In genomic region chr14:50542941-50543418, GRCh38 we compare ENCODE assay signal across 8 cellular contexts. TPM values are rescaled to one million over a fixed set of nuclear protein-coding genes. Genes with fewer than 3 reads are reported as not detected.
DNase-seq lines count a peak whose midpoint lies in the region; ATAC-seq, FAIRE-seq and TF ChIP-seq lines count a peak whose summit lies in the region.

No MANE protein-coding gene starts in this region.

- no peak for TF ChIP-seq POLR2A in body of pancreas (IDR thresholded peaks at IDR 0.05)

- peak overlapping the region; percentile 3; the same call in 1 of the 2 replicates for H3K4me2 ChIP-seq in OCI-LY3 (ENCODE audit: low read length)

- H3K36me3 ChIP-seq in OCI-LY3 (replicated peaks; ENCODE audit: low read depth, low read length): no peaks in the 10 kb centered on the region
- no peaks in the 10 kb centered on the region for H3K36me3 ChIP-seq in body of pancreas (replicated peaks in 1 of 2; ENCODE audit: insufficient read depth in 1 of 2, low read depth in 2 of 2)
- no peaks in the 10 kb centered on the region for H3K36me3 ChIP-seq in thoracic aorta

- no peaks in the 10 kb centered on the region for H3K79me2 ChIP-seq in OCI-LY3 (ENCODE audit: low read length)

- DNase-seq in COLO668 (lab: John Stamatoyannopoulos, UW; ENCODE audit: unreplicated experiment) (peak; percentile 68), LHCN-M2 (ENCODE audit: low read depth) (peak; percentile 63), body of pancreas (peak; percentile 52 to 67 (median 57)), left colon (peak in 1 of 2 donors; percentile 48), thoracic aorta (ENCODE audit: low spot score) (no peak), RCC 7860 (ENCODE audit: low spot score) (no peak)

- H3K4me3 ChIP-seq in OCI-LY3 (ENCODE audit: low read length): no peak overlapping the region
- H3K4me3 ChIP-seq in body of pancreas: no peak overlapping the region
- H3K4me3 ChIP-seq in thoracic aorta: no peak overlapping the region

- intact Hi-C loops in body of pancreas (cut with DNase I) (no loop called here), left colon (cut with DNase I, micrococcal nuclease) (loop anchor here in 1 of 2 donors (5.0 kb wide), 1 partner anchor 234 kb away; no protein-coding TSS in a partner anchor)

- no peak overlapping the region for H2AFZ ChIP-seq in OCI-LY3 (ENCODE audit: low read depth, low read length)

- TF ChIP-seq CTCF in OCI-LY3 (IDR thresholded peaks at IDR 0.05; ENCODE audit: low read depth, low read length) (peak; percentile 75), body of pancreas (IDR thresholded peaks at IDR 0.05) (peak; percentile 29 to 67 (median 65)), thoracic aorta (IDR thresholded peaks at IDR 0.05) (peak; percentile 54)

- H3K4me1 ChIP-seq in OCI-LY3 (ENCODE audit: low read length) (peaks cover 4% of the 10 kb centered on the region; the same call in 1 of the 2 replicates), body of pancreas (peaks cover 35% of the 10 kb centered on the region), thoracic aorta (ENCODE audit: control insufficient read depth in 1 of 2, low read depth in 2 of 2) (no peaks in the 10 kb centered on the region)

- H3K9me3 ChIP-seq in OCI-LY3 (ENCODE audit: insufficient read depth, low read length) (no peaks in the 10 kb centered on the region), body of pancreas (no peaks in the 10 kb centered on the region), thoracic aorta (no peaks in the 10 kb centered on the region)

- H3K27me3 ChIP-seq in OCI-LY3 (ENCODE audit: low read depth, low read length) (no peaks in the 10 kb centered on the region), body of pancreas (no peaks in the 10 kb centered on the region), thoracic aorta (replicated peaks; ENCODE audit: insufficient read depth) (no peaks in the 10 kb centered on the region)

- ATAC-seq in GM18907 (IDR thresholded peaks at IDR 0.05; ENCODE audit: unreplicated experiment) (peak; percentile 63), body of pancreas (peak; percentile 54), left colon (peak; percentile 76), thoracic aorta (ENCODE audit: insufficient number of reproducible peaks, low FRiP score, low read depth) (no peak)

- no peak overlapping the region for H3K27ac ChIP-seq in OCI-LY3 (ENCODE audit: low read length)
- H3K27ac ChIP-seq in body of pancreas: no peak overlapping the region
- H3K27ac ChIP-seq in thoracic aorta: no peak overlapping the region

- no peaks in the 10 kb centered on the region for H4K20me1 ChIP-seq in OCI-LY3 (ENCODE audit: insufficient read depth, low read length)

- no peak overlapping the region for H3K9ac ChIP-seq in OCI-LY3 (ENCODE audit: low read length)

- no peak for FAIRE-seq in RCC 7860 (lab: Jason Lieb, UNC)

- WGBS in body of pancreas, 2 donors: 0 to 4% methylated on average over 2 of the region's 2 CpGs

RNA-seq across cellular contexts. Expression of gene MAP4K5, which starts 10.6 kb away (rescaled TPM):
- total RNA-seq in LHCN-M2 (2014; rRNA removed) (149 and 175 TPM in 2 replicates), body of pancreas (100 to 1,000 TPM; 111 to 159 TPM), left colon (10 to 100 TPM; 37.5 to 42.6 TPM), thoracic aorta (100 to 1,000 TPM; 231 to 238 TPM)
- polyA plus RNA-seq in LHCN-M2 (2012): 16.4 TPM

RNA-seq across cellular contexts. Expression of gene ATL1, which starts 17.0 kb away (rescaled TPM):
- total RNA-seq in LHCN-M2 (2014; rRNA removed) (12.7 and 14.9 TPM in 2 replicates), body of pancreas (1 to 10 TPM in 1 of 2 donors, under 1 TPM in 1; 0.33 to 5.4 TPM), left colon (10 to 100 TPM; 12.0 to 12.6 TPM), thoracic aorta (10 to 100 TPM in 1 of 2 donors, 1 to 10 TPM in 1; 9.5 to 14.3 TPM)
- 7.4 TPM for polyA plus RNA-seq in LHCN-M2 (2012)

Comparison
In these comparisons a context has a peak if more than half of its experiments do, and no peak if none do; other contexts are left out.
1. DNase-seq: peak in COLO668 (single experiment), LHCN-M2 (single experiment) and body of pancreas (4 of 4); none in thoracic aorta (single experiment) and RCC 7860 (single experiment).
2. Peak in every context shown above with its lines, with median percentiles within 50 percentile points of each other: CTCF ChIP-seq.